1 cellular context compared by ENCODE assay signal in the genomic region with DNA sequence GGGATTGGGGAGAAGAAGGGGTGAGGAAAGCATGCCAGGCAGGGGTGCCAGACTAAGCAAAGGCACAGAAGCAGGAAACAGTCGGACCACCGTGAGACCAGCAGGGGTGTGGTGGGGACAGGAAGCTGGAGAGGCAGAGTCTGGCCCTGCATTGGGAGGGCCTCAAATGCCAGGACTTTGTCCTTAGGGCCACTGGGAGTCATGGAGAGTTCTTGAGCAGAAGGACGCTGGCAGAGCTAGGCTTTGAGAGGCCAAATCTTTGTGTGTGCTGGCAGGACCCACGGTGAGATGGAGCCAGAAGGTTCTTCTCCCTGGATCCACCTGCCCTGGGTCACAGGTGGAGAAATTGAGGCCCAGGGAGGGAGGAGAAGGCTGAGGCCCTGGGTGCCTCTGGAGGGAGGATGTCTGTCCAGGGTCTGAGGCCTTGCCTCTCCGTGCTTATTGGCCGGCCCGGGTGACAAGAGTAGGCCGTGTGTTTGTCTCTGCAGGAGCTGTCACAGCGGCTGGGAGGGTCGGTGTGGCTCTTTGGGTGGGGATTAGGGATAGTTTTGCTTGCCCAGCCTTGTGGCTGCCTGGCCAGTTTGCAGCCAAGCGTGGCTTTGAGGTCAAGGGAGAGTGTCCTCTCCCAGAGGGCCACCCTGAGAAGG.
TF ChIP-seq lines count a peak whose summit lies in the region.

No MANE protein-coding gene starts in this region.

TF ChIP-seq in K562, 482 proteins besides CTCF, POLR2A, EP300 and RAD21:
- TF ChIP-seq, protein P1, sequence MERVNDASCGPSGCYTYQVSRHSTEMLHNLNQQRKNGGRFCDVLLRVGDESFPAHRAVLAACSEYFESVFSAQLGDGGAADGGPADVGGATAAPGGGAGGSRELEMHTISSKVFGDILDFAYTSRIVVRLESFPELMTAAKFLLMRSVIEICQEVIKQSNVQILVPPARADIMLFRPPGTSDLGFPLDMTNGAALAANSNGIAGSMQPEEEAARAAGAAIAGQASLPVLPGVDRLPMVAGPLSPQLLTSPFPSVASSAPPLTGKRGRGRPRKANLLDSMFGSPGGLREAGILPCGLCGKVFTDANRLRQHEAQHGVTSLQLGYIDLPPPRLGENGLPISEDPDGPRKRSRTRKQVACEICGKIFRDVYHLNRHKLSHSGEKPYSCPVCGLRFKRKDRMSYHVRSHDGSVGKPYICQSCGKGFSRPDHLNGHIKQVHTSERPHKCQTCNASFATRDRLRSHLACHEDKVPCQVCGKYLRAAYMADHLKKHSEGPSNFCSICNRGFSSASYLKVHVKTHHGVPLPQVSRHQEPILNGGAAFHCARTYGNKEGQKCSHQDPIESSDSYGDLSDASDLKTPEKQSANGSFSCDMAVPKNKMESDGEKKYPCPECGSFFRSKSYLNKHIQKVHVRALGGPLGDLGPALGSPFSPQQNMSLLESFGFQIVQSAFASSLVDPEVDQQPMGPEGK (CRISPR knock-in tag; IDR thresholded peaks at IDR 0.05; ENCODE audit: borderline replicate concordance), result no peak
- TF ChIP-seq WHSC1 (IDR thresholded peaks at IDR 0.05; ENCODE audit: low read length) (peak; percentile 55), TGIF2 (CRISPR knock-in tag; IDR thresholded peaks at IDR 0.05) (no peak), RBFOX2 (IDR thresholded peaks at IDR 0.05; ENCODE audit: low read depth, low read length) (no peak), ZFX (CRISPR knock-in tag; IDR thresholded peaks at IDR 0.05) (peak; percentile 60), HLTF (IDR thresholded peaks at IDR 0.05) (no peak), ZNF197 (CRISPR knock-in tag; IDR thresholded peaks at IDR 0.05; ENCODE audit: low read depth) (no peak), ZNF695 (CRISPR knock-in tag; IDR thresholded peaks at IDR 0.05) (no peak)
- TF ChIP-seq, protein P2, sequence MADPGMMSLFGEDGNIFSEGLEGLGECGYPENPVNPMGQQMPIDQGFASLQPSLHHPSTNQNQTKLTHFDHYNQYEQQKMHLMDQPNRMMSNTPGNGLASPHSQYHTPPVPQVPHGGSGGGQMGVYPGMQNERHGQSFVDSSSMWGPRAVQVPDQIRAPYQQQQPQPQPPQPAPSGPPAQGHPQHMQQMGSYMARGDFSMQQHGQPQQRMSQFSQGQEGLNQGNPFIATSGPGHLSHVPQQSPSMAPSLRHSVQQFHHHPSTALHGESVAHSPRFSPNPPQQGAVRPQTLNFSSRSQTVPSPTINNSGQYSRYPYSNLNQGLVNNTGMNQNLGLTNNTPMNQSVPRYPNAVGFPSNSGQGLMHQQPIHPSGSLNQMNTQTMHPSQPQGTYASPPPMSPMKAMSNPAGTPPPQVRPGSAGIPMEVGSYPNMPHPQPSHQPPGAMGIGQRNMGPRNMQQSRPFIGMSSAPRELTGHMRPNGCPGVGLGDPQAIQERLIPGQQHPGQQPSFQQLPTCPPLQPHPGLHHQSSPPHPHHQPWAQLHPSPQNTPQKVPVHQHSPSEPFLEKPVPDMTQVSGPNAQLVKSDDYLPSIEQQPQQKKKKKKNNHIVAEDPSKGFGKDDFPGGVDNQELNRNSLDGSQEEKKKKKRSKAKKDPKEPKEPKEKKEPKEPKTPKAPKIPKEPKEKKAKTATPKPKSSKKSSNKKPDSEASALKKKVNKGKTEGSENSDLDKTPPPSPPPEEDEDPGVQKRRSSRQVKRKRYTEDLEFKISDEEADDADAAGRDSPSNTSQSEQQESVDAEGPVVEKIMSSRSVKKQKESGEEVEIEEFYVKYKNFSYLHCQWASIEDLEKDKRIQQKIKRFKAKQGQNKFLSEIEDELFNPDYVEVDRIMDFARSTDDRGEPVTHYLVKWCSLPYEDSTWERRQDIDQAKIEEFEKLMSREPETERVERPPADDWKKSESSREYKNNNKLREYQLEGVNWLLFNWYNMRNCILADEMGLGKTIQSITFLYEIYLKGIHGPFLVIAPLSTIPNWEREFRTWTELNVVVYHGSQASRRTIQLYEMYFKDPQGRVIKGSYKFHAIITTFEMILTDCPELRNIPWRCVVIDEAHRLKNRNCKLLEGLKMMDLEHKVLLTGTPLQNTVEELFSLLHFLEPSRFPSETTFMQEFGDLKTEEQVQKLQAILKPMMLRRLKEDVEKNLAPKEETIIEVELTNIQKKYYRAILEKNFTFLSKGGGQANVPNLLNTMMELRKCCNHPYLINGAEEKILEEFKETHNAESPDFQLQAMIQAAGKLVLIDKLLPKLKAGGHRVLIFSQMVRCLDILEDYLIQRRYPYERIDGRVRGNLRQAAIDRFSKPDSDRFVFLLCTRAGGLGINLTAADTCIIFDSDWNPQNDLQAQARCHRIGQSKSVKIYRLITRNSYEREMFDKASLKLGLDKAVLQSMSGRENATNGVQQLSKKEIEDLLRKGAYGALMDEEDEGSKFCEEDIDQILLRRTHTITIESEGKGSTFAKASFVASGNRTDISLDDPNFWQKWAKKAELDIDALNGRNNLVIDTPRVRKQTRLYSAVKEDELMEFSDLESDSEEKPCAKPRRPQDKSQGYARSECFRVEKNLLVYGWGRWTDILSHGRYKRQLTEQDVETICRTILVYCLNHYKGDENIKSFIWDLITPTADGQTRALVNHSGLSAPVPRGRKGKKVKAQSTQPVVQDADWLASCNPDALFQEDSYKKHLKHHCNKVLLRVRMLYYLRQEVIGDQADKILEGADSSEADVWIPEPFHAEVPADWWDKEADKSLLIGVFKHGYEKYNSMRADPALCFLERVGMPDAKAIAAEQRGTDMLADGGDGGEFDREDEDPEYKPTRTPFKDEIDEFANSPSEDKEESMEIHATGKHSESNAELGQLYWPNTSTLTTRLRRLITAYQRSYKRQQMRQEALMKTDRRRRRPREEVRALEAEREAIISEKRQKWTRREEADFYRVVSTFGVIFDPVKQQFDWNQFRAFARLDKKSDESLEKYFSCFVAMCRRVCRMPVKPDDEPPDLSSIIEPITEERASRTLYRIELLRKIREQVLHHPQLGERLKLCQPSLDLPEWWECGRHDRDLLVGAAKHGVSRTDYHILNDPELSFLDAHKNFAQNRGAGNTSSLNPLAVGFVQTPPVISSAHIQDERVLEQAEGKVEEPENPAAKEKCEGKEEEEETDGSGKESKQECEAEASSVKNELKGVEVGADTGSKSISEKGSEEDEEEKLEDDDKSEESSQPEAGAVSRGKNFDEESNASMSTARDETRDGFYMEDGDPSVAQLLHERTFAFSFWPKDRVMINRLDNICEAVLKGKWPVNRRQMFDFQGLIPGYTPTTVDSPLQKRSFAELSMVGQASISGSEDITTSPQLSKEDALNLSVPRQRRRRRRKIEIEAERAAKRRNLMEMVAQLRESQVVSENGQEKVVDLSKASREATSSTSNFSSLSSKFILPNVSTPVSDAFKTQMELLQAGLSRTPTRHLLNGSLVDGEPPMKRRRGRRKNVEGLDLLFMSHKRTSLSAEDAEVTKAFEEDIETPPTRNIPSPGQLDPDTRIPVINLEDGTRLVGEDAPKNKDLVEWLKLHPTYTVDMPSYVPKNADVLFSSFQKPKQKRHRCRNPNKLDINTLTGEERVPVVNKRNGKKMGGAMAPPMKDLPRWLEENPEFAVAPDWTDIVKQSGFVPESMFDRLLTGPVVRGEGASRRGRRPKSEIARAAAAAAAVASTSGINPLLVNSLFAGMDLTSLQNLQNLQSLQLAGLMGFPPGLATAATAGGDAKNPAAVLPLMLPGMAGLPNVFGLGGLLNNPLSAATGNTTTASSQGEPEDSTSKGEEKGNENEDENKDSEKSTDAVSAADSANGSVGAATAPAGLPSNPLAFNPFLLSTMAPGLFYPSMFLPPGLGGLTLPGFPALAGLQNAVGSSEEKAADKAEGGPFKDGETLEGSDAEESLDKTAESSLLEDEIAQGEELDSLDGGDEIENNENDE (IDR thresholded peaks at IDR 0.05; ENCODE audit: low read depth, low read length), result no peak
